ENCODE assay signal across 19 cellular contexts in genomic region chr6:156950084-156950483, GRCh38.
"Had no signal": no experiment of that assay in that cellular context is flagged by ENCODE, and none has a peak within 500 bp of the region (broad histone marks: within the 10 kb centered on the region; RNA-seq: fewer than 3 reads in every experiment).

No MANE protein-coding gene starts in this region.

- H3K27ac Mint-ChIP-seq: activated naive CD8-positive, alpha-beta T cell had no signal

- H3K36me3 ChIP-seq: cardiac muscle cell, left lung, tibial nerve had no signal

- H3K27me3 ChIP-seq: cardiac muscle cell, left lung, tibial nerve had no signal

- H3K4me3 ChIP-seq: cardiac muscle cell, left lung, skin epidermis, tibial nerve had no signal

- H3K27ac ChIP-seq: cardiac muscle cell, tibial nerve, VCaP had no signal

- H3K27me3 Mint-ChIP-seq: activated naive CD8-positive, alpha-beta T cell; stimulated activated naive CD8-positive, alpha-beta T cell treated with anti-CD3 and anti-CD28 coated beads, Interleukin-15, Interleukin-2, amounts not matched to agents 100 ng/mL and 50 ng/mL, for 24 hours had no signal

- H3K36me3 Mint-ChIP-seq: activated naive CD8-positive, alpha-beta T cell had no signal

- H3K4me3 Mint-ChIP-seq: activated naive CD8-positive, alpha-beta T cell; nephron progenitor cell; stimulated activated naive CD8-positive, alpha-beta T cell treated with anti-CD3 and anti-CD28 coated beads, Interleukin-15, Interleukin-2, amounts not matched to agents 100 ng/mL and 50 ng/mL, for 24 hours had no signal

- H3K9me3 ChIP-seq: left lung, tibial nerve had no signal

- H3K9me3 Mint-ChIP-seq: stimulated activated naive CD8-positive, alpha-beta T cell treated with anti-CD3 and anti-CD28 coated beads, Interleukin-15, Interleukin-2, amounts not matched to agents 100 ng/mL and 50 ng/mL, for 24 hours had no signal

- DNase-seq: activated CD4-positive, alpha-beta T cell treated with anti-CD3 and anti-CD28 coated beads for 1 hour; activated CD4-positive, alpha-beta T cell treated with anti-CD3 and anti-CD28 coated beads, Interleukin-2, amount 50 U/mL, for 4 hours; activated T-cell treated with anti-CD3 and anti-CD28 coated beads for 4 hours; foreskin melanocyte; kidney; left lung; midbrain; nephron progenitor cell; nucleus accumbens; right cardiac atrium; stimulated activated CD4-positive, alpha-beta T cell treated with anti-CD3 and anti-CD28 coated beads, Interleukin-15, amount 100 ng/mL, for 24 hours; stimulated activated CD4-positive, alpha-beta T cell treated with anti-CD3 and anti-CD28 coated beads, Interleukin-2, amount 100 ng/mL, for 48 hours; T-helper 2 cell had no signal

- FAIRE-seq: kidney had no signal
